In the genomic region with DNA sequence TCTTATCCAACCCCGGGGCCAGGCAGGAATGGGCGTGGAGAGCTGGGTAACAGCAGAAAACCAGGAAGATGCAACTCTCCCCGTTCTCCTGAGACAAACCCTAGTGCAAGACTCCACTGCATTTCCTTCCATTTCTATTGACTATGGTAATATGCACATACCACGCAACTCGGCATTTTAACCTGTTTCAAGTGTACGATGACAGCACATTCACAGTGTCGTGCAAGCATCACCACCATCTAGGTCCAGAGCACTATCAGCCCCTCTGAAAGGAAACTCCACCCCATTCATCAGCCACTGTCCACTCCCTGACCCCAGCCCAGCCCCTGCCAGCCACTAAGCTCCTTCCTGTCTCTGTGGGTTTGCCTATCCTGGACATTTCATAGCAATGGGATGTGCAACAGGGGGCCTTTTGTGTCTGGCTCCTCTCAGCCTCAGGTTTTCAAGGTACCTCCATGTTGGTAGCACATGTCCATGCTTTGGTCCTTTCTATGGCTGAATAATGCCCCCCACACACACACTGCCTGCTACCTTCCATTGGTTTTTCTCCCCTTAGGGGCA, we compare ENCODE assay signal across 30 cellular contexts.
"Had no signal": no experiment of that assay in that cellular context is flagged by ENCODE, and none has a peak within 500 bp of the region (broad histone marks: within the 10 kb centered on the region; RNA-seq: fewer than 3 reads in every experiment).

No MANE protein-coding gene starts in this region.

- H3K27ac ChIP-seq: colonic mucosa, epithelial cell of prostate, esophagus squamous epithelium, hepatocyte, left ventricle myocardium inferior, neutrophil, ovary, prostate gland, sigmoid colon, thoracic aorta had no signal

- H3K36me3 ChIP-seq: colonic mucosa, esophagus squamous epithelium, left ventricle myocardium inferior, neutrophil, ovary, prostate gland, sigmoid colon, thoracic aorta had no signal

- FAIRE-seq: bronchial epithelial cell, endometrium, frontal cortex, small intestine had no signal

- H3K27me3 ChIP-seq: colonic mucosa, hepatocyte, ovary, sigmoid colon had no signal

- H3K4me3 ChIP-seq: colonic mucosa, esophagus squamous epithelium, hepatocyte, left ventricle myocardium inferior, lung, mucosa of descending colon, ovary, prostate gland, sigmoid colon, thoracic aorta had no signal

- DNase-seq: activated B cell treated with CpG ODN at 0.5 μM for 24 hours; activated CD8-positive, alpha-beta memory T cell treated with anti-CD3 and anti-CD28 coated beads, Interleukin-2, amount 10 ng/mL, durations not matched to agents 7 days and 5 days; activated CD8-positive, alpha-beta T cell treated with anti-CD3 and anti-CD28 coated beads, Interleukin-2, amount 10 ng/mL, durations not matched to agents 7 days and 5 days; activated naive CD4-positive, alpha-beta T cell; activated T-cell treated with anti-CD3 and anti-CD28 coated beads, Interleukin-2, amount 50 U/mL, for 48 hours; colonic mucosa; effector CD8-positive, alpha-beta T cell; esophagus squamous epithelium; islet precursor cell; left ventricle myocardium inferior; mucosa of descending colon; ovary; retina; sigmoid colon; small intestine; stimulated activated CD4-positive, alpha-beta T cell treated with anti-CD3 and anti-CD28 coated beads, Interleukin-4, amount 100 ng/mL, for 24 hours; T1000; trophoblast cell had no signal

- H3K4me2 ChIP-seq: hepatocyte had no signal

- H3K9me3 ChIP-seq: colonic mucosa, esophagus squamous epithelium, left ventricle myocardium inferior, mucosa of descending colon, neutrophil, ovary, prostate gland, sigmoid colon, thoracic aorta had no signal

- H3K4me1 ChIP-seq: left ventricle myocardium inferior, prostate gland, sigmoid colon had no signal

- H2AFZ ChIP-seq: hepatocyte had no signal

- ATAC-seq: activated CD8-positive, alpha-beta memory T cell treated with anti-CD3 and anti-CD28 coated beads, Interleukin-2, amount 10 ng/mL, durations not matched to agents 7 days and 5 days; activated CD8-positive, alpha-beta T cell treated with anti-CD3 and anti-CD28 coated beads, Interleukin-2, amount 10 ng/mL, durations not matched to agents 7 days and 5 days; activated naive CD4-positive, alpha-beta T cell treated with anti-CD3 and anti-CD28 coated beads, Interleukin-2, amount 50 U/mL, for 72 hours; mucosa of descending colon; natural killer cell treated with Interleukin-12 subunit alpha and Interleukin-12 subunit beta and Interleukin-15 and Interleukin-18, amount 100 ng/mL, for 72 hours; stimulated activated effector memory CD8-positive, alpha-beta T cell treated with anti-CD3 and anti-CD28 coated beads, Interleukin-12 subunit alpha, Interleukin-12 subunit beta, amount 100 ng/mL, for 72 hours had no signal
